In the genomic region with DNA sequence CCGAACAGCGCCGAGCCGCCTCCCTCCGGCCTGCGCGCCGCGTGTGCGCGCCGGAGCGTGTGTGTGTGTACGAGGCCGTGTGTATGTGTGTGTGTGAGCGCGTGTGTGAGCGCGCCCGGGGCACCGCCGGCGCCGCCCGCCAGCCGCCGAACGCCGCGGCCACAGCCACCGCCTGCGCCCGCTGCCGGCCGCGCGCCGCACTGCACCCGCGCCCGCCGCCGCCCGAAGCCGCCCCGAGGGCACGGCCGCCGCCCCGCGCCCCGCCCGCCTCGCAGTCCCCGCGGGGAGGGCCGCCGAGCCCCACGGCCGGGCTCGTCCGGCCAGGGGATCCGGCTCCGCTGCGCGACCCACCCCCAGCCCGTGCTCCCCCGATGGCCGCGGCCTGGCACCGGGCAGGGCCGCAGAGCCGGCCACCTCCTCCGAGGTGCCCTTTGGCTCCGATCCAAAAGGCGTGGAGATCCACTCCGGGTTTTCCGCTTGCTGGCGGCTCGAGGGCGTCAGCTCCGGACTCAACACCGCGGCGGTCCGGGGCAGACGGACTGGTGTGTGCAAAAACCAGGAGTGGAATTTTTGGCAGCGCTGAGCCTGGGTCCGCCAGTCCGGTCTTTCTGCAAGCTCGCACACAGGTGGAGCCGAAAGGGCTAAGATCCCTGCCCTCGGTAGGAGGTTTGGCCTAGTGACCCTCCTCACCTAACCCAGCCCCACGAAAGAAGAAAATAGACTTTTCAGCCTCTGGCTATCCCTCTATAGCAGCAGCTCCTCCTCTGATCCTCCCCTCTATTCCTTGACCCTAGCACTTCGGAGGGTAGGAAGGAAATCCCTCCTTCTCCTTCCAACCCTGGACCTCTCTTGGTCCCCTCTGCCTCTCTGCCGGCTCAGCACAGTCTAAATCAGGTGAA, we compare ENCODE assay signal across 1 cellular context.
TF ChIP-seq lines count a peak whose summit lies in the region.

A gene with protein sequence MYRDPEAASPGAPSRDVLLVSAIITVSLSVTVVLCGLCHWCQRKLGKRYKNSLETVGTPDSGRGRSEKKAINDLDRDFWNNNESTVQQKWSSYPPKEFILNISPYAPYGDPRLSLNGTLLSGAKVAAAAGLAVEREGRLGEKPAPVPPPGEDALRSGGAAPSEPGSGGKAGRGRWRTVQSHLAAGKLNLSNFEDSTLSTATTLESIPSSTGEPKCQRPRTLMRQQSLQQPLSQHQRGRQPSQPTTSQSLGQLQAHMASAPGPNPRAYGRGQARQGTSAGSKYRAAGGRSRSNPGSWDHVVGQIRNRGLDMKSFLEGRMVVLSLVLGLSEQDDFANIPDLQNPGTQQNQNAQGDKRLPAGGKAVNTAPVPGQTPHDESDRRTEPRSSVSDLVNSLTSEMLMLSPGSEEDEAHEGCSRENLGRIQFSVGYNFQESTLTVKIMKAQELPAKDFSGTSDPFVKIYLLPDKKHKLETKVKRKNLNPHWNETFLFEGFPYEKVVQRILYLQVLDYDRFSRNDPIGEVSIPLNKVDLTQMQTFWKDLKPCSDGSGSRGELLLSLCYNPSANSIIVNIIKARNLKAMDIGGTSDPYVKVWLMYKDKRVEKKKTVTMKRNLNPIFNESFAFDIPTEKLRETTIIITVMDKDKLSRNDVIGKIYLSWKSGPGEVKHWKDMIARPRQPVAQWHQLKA (minus strand): TSS at position 47 of the 899 bp plus-strand sequence. CDS start 256 bp downstream, outside the sequence.

TF ChIP-seq in HepG2, 621 proteins besides CTCF, POLR2A, EP300 and RAD21 (continued from another document and continues in another):
- TF ChIP-seq, protein P1, sequence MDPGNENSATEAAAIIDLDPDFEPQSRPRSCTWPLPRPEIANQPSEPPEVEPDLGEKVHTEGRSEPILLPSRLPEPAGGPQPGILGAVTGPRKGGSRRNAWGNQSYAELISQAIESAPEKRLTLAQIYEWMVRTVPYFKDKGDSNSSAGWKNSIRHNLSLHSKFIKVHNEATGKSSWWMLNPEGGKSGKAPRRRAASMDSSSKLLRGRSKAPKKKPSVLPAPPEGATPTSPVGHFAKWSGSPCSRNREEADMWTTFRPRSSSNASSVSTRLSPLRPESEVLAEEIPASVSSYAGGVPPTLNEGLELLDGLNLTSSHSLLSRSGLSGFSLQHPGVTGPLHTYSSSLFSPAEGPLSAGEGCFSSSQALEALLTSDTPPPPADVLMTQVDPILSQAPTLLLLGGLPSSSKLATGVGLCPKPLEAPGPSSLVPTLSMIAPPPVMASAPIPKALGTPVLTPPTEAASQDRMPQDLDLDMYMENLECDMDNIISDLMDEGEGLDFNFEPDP (CRISPR knock-in tag; conservative IDR thresholded peaks at IDR 0.05), result no peak
- TF ChIP-seq ZSCAN9 (CRISPR knock-in tag; IDR thresholded peaks at IDR 0.05; ENCODE audit: borderline replicate concordance), result peak; percentile 35; the same call in 1 of the 2 replicates
- TF ChIP-seq TCF12 (IDR thresholded peaks at IDR 0.05), result no peak
- 0 out of 2 replicates have a peak, but pooled peaks have one; percentile 51 for TF ChIP-seq TCF12 (CRISPR knock-in tag; IDR thresholded peaks at IDR 0.05)
- TF ChIP-seq ARHGAP35 (CRISPR knock-in tag; IDR thresholded peaks at IDR 0.05; ENCODE audit: borderline replicate concordance), result no peak
- no peak for TF ChIP-seq JUNB (CRISPR knock-in tag; IDR thresholded peaks at IDR 0.05; ENCODE audit: borderline replicate concordance)
- no peak for TF ChIP-seq PCBP2 (optimal IDR thresholded peaks at IDR 0.05; ENCODE audit: low read depth, low read length, poor library complexity, severe bottlenecking)
- TF ChIP-seq WIZ (CRISPR knock-in tag; IDR thresholded peaks at IDR 0.05), result no peak
- TF ChIP-seq, protein P2, sequence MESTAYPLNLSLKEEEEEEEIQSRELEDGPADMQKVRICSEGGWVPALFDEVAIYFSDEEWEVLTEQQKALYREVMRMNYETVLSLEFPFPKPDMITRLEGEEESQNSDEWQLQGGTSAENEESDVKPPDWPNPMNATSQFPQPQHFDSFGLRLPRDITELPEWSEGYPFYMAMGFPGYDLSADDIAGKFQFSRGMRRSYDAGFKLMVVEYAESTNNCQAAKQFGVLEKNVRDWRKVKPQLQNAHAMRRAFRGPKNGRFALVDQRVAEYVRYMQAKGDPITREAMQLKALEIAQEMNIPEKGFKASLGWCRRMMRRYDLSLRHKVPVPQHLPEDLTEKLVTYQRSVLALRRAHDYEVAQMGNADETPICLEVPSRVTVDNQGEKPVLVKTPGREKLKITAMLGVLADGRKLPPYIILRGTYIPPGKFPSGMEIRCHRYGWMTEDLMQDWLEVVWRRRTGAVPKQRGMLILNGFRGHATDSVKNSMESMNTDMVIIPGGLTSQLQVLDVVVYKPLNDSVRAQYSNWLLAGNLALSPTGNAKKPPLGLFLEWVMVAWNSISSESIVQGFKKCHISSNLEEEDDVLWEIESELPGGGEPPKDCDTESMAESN (CRISPR knock-in tag; conservative IDR thresholded peaks at IDR 0.05), result peak; percentile 66; the same call in 1 of the 2 replicates
- no peak for TF ChIP-seq SMARCC2 (IDR thresholded peaks at IDR 0.05)
- no peak for TF ChIP-seq SP140L (CRISPR knock-in tag; IDR thresholded peaks at IDR 0.05; ENCODE audit: borderline replicate concordance)
- TF ChIP-seq ASH2L (IDR thresholded peaks at IDR 0.05; ENCODE audit: insufficient read length, low read depth, low read length), result peak; percentile 31
- no peak for TF ChIP-seq SOX13 (IDR thresholded peaks at IDR 0.05)
- TF ChIP-seq SOX13 (CRISPR knock-in tag; conservative IDR thresholded peaks at IDR 0.05 in 1 of 2, IDR thresholded peaks at IDR 0.05 in 1 of 2), result 0 out of 4 replicates have a peak, but pooled peaks of 1 of the 2 experiments have one; percentile 21
- TF ChIP-seq, protein P3, sequence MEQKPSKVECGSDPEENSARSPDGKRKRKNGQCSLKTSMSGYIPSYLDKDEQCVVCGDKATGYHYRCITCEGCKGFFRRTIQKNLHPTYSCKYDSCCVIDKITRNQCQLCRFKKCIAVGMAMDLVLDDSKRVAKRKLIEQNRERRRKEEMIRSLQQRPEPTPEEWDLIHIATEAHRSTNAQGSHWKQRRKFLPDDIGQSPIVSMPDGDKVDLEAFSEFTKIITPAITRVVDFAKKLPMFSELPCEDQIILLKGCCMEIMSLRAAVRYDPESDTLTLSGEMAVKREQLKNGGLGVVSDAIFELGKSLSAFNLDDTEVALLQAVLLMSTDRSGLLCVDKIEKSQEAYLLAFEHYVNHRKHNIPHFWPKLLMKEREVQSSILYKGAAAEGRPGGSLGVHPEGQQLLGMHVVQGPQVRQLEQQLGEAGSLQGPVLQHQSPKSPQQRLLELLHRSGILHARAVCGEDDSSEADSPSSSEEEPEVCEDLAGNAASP (CRISPR knock-in tag; IDR thresholded peaks at IDR 0.05; ENCODE audit: borderline replicate concordance), result no peak
- TF ChIP-seq KLF6 (CRISPR knock-in tag; IDR thresholded peaks at IDR 0.05), result 0 out of 2 replicates have a peak, but pooled peaks have one; percentile 42
- TF ChIP-seq MXI1 (IDR thresholded peaks at IDR 0.05; ENCODE audit: borderline replicate concordance, low read depth, low read length), result 0 out of 3 replicates have a peak, but pooled peaks have one; percentile 12
- TF ChIP-seq ZNF253 (CRISPR knock-in tag; IDR thresholded peaks at IDR 0.05; ENCODE audit: borderline replicate concordance), result no peak
- no peak for TF ChIP-seq ZNF496 (CRISPR knock-in tag; IDR thresholded peaks at IDR 0.05; ENCODE audit: insufficient replicate concordance)
- TF ChIP-seq GABPB1 (CRISPR knock-in tag; IDR thresholded peaks at IDR 0.05), result peak; percentile 75
- peak; percentile 20; the same call in 1 of the 2 replicates for TF ChIP-seq FOXO1 (CRISPR knock-in tag; IDR thresholded peaks at IDR 0.05)
- no peak for TF ChIP-seq GFI1 (CRISPR knock-in tag; IDR thresholded peaks at IDR 0.05; ENCODE audit: borderline replicate concordance)
- TF ChIP-seq, protein P4, sequence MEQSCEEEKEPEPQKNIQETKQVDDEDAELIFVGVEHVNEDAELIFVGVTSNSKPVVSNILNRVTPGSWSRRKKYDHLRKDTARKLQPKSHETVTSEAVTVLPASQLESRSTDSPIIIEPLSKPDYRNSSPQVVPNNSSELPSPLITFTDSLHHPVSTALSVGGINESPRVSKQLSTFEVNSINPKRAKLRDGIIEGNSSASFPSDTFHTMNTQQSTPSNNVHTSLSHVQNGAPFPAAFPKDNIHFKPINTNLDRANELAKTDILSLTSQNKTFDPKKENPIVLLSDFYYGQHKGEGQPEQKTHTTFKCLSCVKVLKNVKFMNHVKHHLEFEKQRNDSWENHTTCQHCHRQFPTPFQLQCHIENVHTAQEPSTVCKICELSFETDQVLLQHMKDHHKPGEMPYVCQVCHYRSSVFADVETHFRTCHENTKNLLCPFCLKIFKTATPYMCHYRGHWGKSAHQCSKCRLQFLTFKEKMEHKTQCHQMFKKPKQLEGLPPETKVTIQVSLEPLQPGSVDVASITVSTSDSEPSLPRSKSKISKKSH (CRISPR knock-in tag; IDR thresholded peaks at IDR 0.05; ENCODE audit: borderline replicate concordance), result peak; percentile 71; the same call in 1 of the 2 replicates
- TF ChIP-seq CREB1 (IDR thresholded peaks at IDR 0.05), result peak; percentile 50; the same call in 1 of the 2 replicates
- TF ChIP-seq CREB1 (CRISPR knock-in tag; IDR thresholded peaks at IDR 0.05), result no peak; the same call in 1 of the 2 replicates
- TF ChIP-seq RBAK (CRISPR knock-in tag; IDR thresholded peaks at IDR 0.05), result no peak
- TF ChIP-seq, protein P5, sequence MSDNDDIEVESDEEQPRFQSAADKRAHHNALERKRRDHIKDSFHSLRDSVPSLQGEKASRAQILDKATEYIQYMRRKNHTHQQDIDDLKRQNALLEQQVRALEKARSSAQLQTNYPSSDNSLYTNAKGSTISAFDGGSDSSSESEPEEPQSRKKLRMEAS (IDR thresholded peaks at IDR 0.05), result peak; percentile 76
- TF ChIP-seq ZNF263 (CRISPR knock-in tag; IDR thresholded peaks at IDR 0.05), result no peak
- no peak for TF ChIP-seq SATB2 (CRISPR knock-in tag; IDR thresholded peaks at IDR 0.05)
- TF ChIP-seq, protein P6, sequence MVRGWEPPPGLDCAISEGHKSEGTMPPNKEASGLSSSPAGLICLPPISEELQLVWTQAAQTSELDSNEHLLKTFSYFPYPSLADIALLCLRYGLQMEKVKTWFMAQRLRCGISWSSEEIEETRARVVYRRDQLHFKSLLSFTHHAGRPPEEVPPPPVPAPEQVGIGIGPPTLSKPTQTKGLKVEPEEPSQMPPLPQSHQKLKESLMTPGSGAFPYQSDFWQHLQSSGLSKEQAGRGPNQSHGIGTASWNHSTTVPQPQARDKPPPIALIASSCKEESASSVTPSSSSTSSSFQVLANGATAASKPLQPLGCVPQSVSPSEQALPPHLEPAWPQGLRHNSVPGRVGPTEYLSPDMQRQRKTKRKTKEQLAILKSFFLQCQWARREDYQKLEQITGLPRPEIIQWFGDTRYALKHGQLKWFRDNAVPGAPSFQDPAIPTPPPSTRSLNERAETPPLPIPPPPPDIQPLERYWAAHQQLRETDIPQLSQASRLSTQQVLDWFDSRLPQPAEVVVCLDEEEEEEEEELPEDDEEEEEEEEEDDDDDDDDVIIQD (CRISPR knock-in tag; IDR thresholded peaks at IDR 0.05; ENCODE audit: low read depth), result no peak
- TF ChIP-seq, protein P7, sequence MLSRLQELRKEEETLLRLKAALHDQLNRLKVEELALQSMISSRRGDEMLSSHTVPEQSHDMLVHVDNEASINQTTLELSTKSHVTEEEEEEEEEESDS (CRISPR knock-in tag; IDR thresholded peaks at IDR 0.05; ENCODE audit: borderline replicate concordance), result no peak
- TF ChIP-seq BORCS8-MEF2B (CRISPR knock-in tag; IDR thresholded peaks at IDR 0.05), result peak; percentile 59; the same call in 1 of the 2 replicates
- 0 out of 2 replicates have a peak, but pooled peaks have one; percentile 24 for TF ChIP-seq ISL2 (CRISPR knock-in tag; IDR thresholded peaks at IDR 0.05)
- TF ChIP-seq ZNF124 (CRISPR knock-in tag; IDR thresholded peaks at IDR 0.05), result 0 out of 2 replicates have a peak, but pooled peaks have one; percentile 23
- peak; percentile 45; the same call in 1 of the 2 replicates for TF ChIP-seq MYC (CRISPR knock-in tag; IDR thresholded peaks at IDR 0.05; ENCODE audit: borderline replicate concordance)
- TF ChIP-seq, protein P8, sequence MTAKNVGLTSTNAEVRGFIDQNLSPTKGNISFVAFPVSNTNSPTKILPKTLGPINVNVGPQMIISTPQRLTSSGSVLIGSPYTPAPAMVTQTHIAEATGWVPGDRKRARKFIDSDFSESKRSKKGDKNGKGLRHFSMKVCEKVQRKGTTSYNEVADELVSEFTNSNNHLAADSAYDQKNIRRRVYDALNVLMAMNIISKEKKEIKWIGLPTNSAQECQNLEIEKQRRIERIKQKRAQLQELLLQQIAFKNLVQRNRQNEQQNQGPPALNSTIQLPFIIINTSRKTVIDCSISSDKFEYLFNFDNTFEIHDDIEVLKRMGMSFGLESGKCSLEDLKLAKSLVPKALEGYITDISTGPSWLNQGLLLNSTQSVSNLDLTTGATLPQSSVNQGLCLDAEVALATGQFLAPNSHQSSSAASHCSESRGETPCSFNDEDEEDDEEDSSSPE (CRISPR knock-in tag; IDR thresholded peaks at IDR 0.05), result 0 out of 2 replicates have a peak, but pooled peaks have one; percentile 2
- peak; percentile 48; the same call in 1 of the 2 replicates for TF ChIP-seq IRF2 (CRISPR knock-in tag; IDR thresholded peaks at IDR 0.05)
- TF ChIP-seq HDAC1 (CRISPR knock-in tag; IDR thresholded peaks at IDR 0.05), result peak; percentile 55
- TF ChIP-seq ZNF563 (CRISPR knock-in tag; IDR thresholded peaks at IDR 0.05), result no peak; the same call in 1 of the 2 replicates
- TF ChIP-seq SALL2 (CRISPR knock-in tag; IDR thresholded peaks at IDR 0.05), result no peak
- no peak for TF ChIP-seq FOXK2 (IDR thresholded peaks at IDR 0.05)
- TF ChIP-seq ZSCAN22 (CRISPR knock-in tag; IDR thresholded peaks at IDR 0.05), result no peak
- TF ChIP-seq, protein P9, sequence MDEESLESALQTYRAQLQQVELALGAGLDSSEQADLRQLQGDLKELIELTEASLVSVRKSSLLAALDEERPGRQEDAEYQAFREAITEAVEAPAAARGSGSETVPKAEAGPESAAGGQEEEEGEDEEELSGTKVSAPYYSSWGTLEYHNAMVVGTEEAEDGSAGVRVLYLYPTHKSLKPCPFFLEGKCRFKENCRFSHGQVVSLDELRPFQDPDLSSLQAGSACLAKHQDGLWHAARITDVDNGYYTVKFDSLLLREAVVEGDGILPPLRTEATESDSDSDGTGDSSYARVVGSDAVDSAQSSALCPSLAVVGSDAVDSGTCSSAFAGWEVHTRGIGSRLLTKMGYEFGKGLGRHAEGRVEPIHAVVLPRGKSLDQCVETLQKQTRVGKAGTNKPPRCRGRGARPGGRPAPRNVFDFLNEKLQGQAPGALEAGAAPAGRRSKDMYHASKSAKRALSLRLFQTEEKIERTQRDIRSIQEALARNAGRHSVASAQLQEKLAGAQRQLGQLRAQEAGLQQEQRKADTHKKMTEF (CRISPR knock-in tag; IDR thresholded peaks at IDR 0.05), result peak; percentile 69; the same call in 1 of the 2 replicates
- no peak for TF ChIP-seq ZKSCAN1 (IDR thresholded peaks at IDR 0.05; ENCODE audit: low read length)
- TF ChIP-seq RBFOX2 (IDR thresholded peaks at IDR 0.05; ENCODE audit: low read depth, low read length), result no peak
- no peak for TF ChIP-seq ZNF225 (CRISPR knock-in tag; IDR thresholded peaks at IDR 0.05)
- TF ChIP-seq, protein P10, sequence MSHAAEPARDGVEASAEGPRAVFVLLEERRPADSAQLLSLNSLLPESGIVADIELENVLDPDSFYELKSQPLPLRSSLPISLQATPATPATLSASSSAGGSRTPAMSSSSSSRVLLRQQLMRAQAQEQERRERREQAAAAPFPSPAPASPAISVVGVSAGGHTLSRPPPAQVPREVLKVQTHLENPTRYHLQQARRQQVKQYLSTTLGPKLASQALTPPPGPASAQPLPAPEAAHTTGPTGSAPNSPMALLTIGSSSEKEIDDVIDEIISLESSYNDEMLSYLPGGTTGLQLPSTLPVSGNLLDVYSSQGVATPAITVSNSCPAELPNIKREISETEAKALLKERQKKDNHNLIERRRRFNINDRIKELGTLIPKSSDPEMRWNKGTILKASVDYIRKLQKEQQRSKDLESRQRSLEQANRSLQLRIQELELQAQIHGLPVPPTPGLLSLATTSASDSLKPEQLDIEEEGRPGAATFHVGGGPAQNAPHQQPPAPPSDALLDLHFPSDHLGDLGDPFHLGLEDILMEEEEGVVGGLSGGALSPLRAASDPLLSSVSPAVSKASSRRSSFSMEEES (CRISPR knock-in tag; IDR thresholded peaks at IDR 0.05), result 0 out of 2 replicates have a peak, but pooled peaks have one; percentile 13
